30 cellular contexts compared by ENCODE assay signal in the genomic region with DNA sequence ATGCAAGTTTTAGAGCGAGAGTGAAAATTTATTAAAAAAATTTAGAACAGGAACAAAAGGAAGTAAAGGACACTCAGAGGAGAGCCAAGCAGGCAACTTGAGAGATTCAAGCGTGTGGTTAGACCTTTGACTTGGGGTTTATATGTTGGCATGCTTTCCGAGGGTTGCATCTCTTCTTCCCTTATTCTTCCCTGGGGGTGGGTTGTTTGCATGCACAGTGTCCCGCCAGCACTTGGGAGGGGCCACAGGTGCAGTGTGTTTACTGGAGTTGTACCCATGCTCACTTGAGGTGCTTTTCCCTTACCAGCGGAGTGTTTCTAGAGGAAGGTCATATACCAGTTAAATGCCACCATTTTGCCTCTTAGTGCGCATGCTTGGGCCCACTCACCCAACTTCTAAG.
"Had no signal": no experiment of that assay in that cellular context is flagged by ENCODE, and none has a peak within 500 bp of the region (broad histone marks: within the 10 kb centered on the region; RNA-seq: fewer than 3 reads in every experiment).

No MANE protein-coding gene starts in this region.

- H3K27ac Mint-ChIP-seq: activated CD4-positive, alpha-beta T cell treated with anti-CD3 and anti-CD28 coated beads for 36 hours; activated CD4-positive, alpha-beta T cell treated with anti-CD3 and anti-CD28 coated beads, Interleukin-2, amount 10 ng/mL, durations not matched to agents 7 days and 5 days; activated CD8-positive, alpha-beta T cell treated with anti-CD3 and anti-CD28 coated beads, Interleukin-2, amount 10 ng/mL, durations not matched to agents 7 days and 5 days; activated naive CD8-positive, alpha-beta T cell; activated naive CD8-positive, alpha-beta T cell treated with anti-CD3 and anti-CD28 coated beads, Interleukin-2, amount 50 U/mL, for 24 hours; activated T-cell treated with anti-CD3 and anti-CD28 coated beads, Interleukin-2, amount 50 U/mL, for 24 hours; activated T-helper 2 cell treated with anti-CD3 and anti-CD28 coated beads, Interferon-gamma antibody, Interleukin-2, Interleukin-4, amounts not matched to agents 10 μg/mL and 5 μg/mL and 100 μg/mL, durations not matched to agents 14 hours and 24 hours and 36 hours; T-helper 1 cell treated with Interleukin-12 subunit alpha and Interleukin-12 subunit beta and Interleukin-4 antibody, amounts not matched to agents 30 μg/mL and 1 μg/mL, for 36 hours; T-helper 2 cell treated with Interferon-gamma antibody and Interleukin-4, amounts not matched to agents 5 μg/mL and 100 μg/mL, for 36 hours had no signal

- H3K4me3 Mint-ChIP-seq: activated CD4-positive, alpha-beta T cell treated with anti-CD3 and anti-CD28 coated beads for 36 hours; activated CD4-positive, alpha-beta T cell treated with anti-CD3 and anti-CD28 coated beads, Interleukin-2, amount 10 ng/mL, durations not matched to agents 7 days and 5 days; activated CD8-positive, alpha-beta T cell treated with anti-CD3 and anti-CD28 coated beads, Interleukin-2, amount 10 ng/mL, durations not matched to agents 7 days and 5 days; activated naive CD8-positive, alpha-beta T cell; activated naive CD8-positive, alpha-beta T cell treated with anti-CD3 and anti-CD28 coated beads, Interleukin-2, amount 50 U/mL, for 24 hours; activated T-cell treated with anti-CD3 and anti-CD28 coated beads, Interleukin-2, amount 50 U/mL, for 24 hours; brain; T-helper 1 cell treated with Interleukin-12 subunit alpha and Interleukin-12 subunit beta and Interleukin-4 antibody, amounts not matched to agents 30 μg/mL and 1 μg/mL, for 36 hours; T-helper 2 cell treated with Interferon-gamma antibody and Interleukin-4, amounts not matched to agents 5 μg/mL and 100 μg/mL, for 36 hours; WTC11 had no signal

- H3K9me3 Mint-ChIP-seq: activated CD4-positive, alpha-beta T cell treated with anti-CD3 and anti-CD28 coated beads, Interleukin-2, amount 10 ng/mL, durations not matched to agents 7 days and 5 days; activated naive CD8-positive, alpha-beta T cell treated with anti-CD3 and anti-CD28 coated beads, Interleukin-2, amount 50 U/mL, for 24 hours; activated T-cell treated with anti-CD3 and anti-CD28 coated beads, Interleukin-2, amount 50 U/mL, for 24 hours; activated T-helper 2 cell treated with anti-CD3 and anti-CD28 coated beads, Interferon-gamma antibody, Interleukin-2, Interleukin-4, amounts not matched to agents 10 μg/mL and 5 μg/mL and 100 μg/mL, durations not matched to agents 14 hours and 24 hours and 36 hours; brain; T-helper 1 cell treated with Interleukin-12 subunit alpha and Interleukin-12 subunit beta and Interleukin-4 antibody, amounts not matched to agents 30 μg/mL and 1 μg/mL, for 36 hours; T-helper 2 cell treated with Interferon-gamma antibody and Interleukin-4, amounts not matched to agents 5 μg/mL and 100 μg/mL, for 36 hours; WTC11 had no signal

- FAIRE-seq: colon, TTC549 had no signal

- H3K36me3 Mint-ChIP-seq: activated naive CD8-positive, alpha-beta T cell; brain; WTC11 had no signal

- DNase-seq: activated CD4-positive, alpha-beta T cell treated with anti-CD3 and anti-CD28 coated beads for 36 hours; activated CD4-positive, alpha-beta T cell treated with anti-CD3 and anti-CD28 coated beads, Interleukin-2, amount 10 ng/mL, durations not matched to agents 7 days and 5 days; activated CD4-positive, alpha-beta T cell treated with anti-CD3 and anti-CD28 coated beads, Interleukin-2, amount 50 U/mL, for 48 hours; activated CD8-positive, alpha-beta T cell treated with anti-CD3 and anti-CD28 coated beads, Interleukin-2, amount 10 ng/mL, durations not matched to agents 7 days and 5 days; activated gamma-delta T cell; activated naive CD4-positive, alpha-beta T cell treated with Interleukin-2 at 50 U/mL for 16 hours; activated naive CD8-positive, alpha-beta T cell treated with anti-CD3 and anti-CD28 coated beads, Interleukin-2, amount 50 U/mL, for 24 hours; activated T-cell treated with anti-CD3 and anti-CD28 coated beads, Interleukin-2, amount 50 U/mL, for 24 hours; anterior cingulate cortex; central memory CD4-positive, alpha-beta T cell; NCI-H1048; NCI-H1105 treated with DMSO at 0.1 percent for 48 hours; NCI-H1436; NCI-H1694; NCI-H1930; NCI-H2081 treated with DMSO at 0.1 percent for 48 hours; NCI-H226; NCI-H446 treated with DMSO at 0.1 percent for 48 hours; NCI-H748 treated with DMSO at 0.1 percent for 48 hours; NK-92 treated with Interleukin-12 subunit alpha and Interleukin-12 subunit beta, amount 100 ng/mL, for 24 hours; OCI-M1; Right ventricle myocardium superior had no signal

- H3K27me3 Mint-ChIP-seq: brain had no signal
